Comparison of ENCODE assay signal across 8 cellular contexts in the genomic region with DNA sequence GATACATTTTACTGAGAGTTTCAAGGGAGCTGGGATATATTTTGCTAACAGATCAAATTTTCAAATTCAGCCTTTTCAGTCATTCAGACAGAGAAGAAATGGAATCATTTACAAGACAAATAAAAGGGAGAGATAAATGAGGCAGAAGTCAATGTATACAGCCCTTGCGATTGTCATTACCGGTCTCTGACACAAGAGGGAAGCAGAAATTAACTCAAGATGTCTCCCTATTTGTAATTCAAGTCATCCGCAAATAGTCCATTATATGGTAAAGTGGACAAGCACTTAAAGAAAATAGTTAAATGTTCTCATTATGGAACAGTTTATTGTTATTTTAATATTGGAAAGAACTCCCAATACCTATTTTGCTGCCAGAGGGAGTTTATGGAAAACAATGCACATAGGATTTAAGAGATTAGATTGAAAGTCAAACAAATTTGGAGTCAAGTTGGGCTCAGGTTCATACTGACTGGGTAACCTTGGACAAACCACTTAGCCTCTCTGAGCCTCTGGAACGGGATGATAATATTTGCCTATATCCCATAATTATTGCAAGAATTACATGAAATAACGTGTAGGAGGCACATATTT.
DNase-seq lines count a peak whose midpoint lies in the region; ATAC-seq, FAIRE-seq and TF ChIP-seq lines count a peak whose summit lies in the region.

No MANE protein-coding gene starts in this region.

- TF ChIP-seq CTCF in ascending aorta (IDR thresholded peaks at IDR 0.05) (peak in 2 of 3 experiments; percentile 9 to 42), kidney (IDR thresholded peaks at IDR 0.05; ENCODE audit: borderline replicate concordance, extremely low read depth, insufficient read depth) (peak; percentile 62), vagina (IDR thresholded peaks at IDR 0.05) (peak in 2 of 3 experiments; percentile 48 to 62)

- no peak overlapping the region for H3K4me3 ChIP-seq in ascending aorta
- no peak overlapping the region for H3K4me3 ChIP-seq in kidney (ENCODE audit: low read length in 2 of 2)
- H3K4me3 ChIP-seq in vagina, result no peak overlapping the region

- H3K36me3 ChIP-seq in ascending aorta (no peaks in the 10 kb centered on the region), kidney (ENCODE audit: control insufficient read depth in 1 of 2, insufficient read depth in 2 of 2, low read length in 2 of 2) (no peaks in the 10 kb centered on the region), vagina (no peaks in the 10 kb centered on the region)

- H3K27me3 ChIP-seq in ascending aorta (no peaks in the 10 kb centered on the region), vagina (no peaks in the 10 kb centered on the region)

- DNase-seq in NCI-H187 treated with DMSO at 0.1 percent for 48 hours (lab: John Stamatoyannopoulos, UW), result peak; percentile 7
- no peak for DNase-seq in NCI-H187 (lab: John Stamatoyannopoulos, UW)
- peak; percentile 37 for DNase-seq in M059J (ENCODE audit: low read depth)
- no peak for DNase-seq in ascending aorta (ENCODE audit: low spot score in 2 of 2)
- DNase-seq in kidney, result no peak
- no peak for DNase-seq in vagina (ENCODE audit: extremely low spot score in 2 of 2)
- DNase-seq in activated T-cell treated with anti-CD3 and anti-CD28 coated beads for 4 hours, result no peak

- intact Hi-C loops in ascending aorta (cut with DNase I), result no loop called here
- intact Hi-C loops in kidney (cut with DNase I), result no loop called here
- intact Hi-C loops in vagina (cut with DNase I), result no loop called here

- H3K4me1 ChIP-seq in ascending aorta, result no peaks in the 10 kb centered on the region
- H3K4me1 ChIP-seq in kidney (ENCODE audit: control insufficient read depth in 1 of 2, insufficient read depth in 1 of 2, low read depth in 1 of 2, low read length in 2 of 2), result no peaks in the 10 kb centered on the region
- H3K4me1 ChIP-seq in vagina, result no peaks in the 10 kb centered on the region

- peak; percentile 62 for FAIRE-seq in kidney (lab: Jason Lieb, UNC)

- ATAC-seq in activated CD4-positive, CD25-positive, alpha-beta regulatory T cell treated with anti-CD3 and anti-CD28 coated beads, Interleukin-2, amount 50 U/mL, for 24 hours, result no peak

- H3K27ac ChIP-seq in ascending aorta (no peak overlapping the region), kidney (ENCODE audit: low read depth in 2 of 2, low read length in 2 of 2) (no peak overlapping the region), vagina (no peak overlapping the region)

- TF ChIP-seq POLR2A in vagina (IDR thresholded peaks at IDR 0.05), result no peak

- no peaks in the 10 kb centered on the region for H3K9me3 ChIP-seq in ascending aorta
- H3K9me3 ChIP-seq in kidney (ENCODE audit: control insufficient read depth in 1 of 2, low read length in 2 of 2), result no peaks in the 10 kb centered on the region
- no peaks in the 10 kb centered on the region for H3K9me3 ChIP-seq in vagina

- H3K9ac ChIP-seq in kidney (ENCODE audit: low read length in 2 of 2), result no peak overlapping the region

Comparison
In these comparisons a context has a peak if more than half of its experiments do, and no peak if none do; other contexts are left out.
1. DNase-seq: peak in NCI-H187 treated with DMSO at 0.1 percent for 48 hours (single experiment) and M059J (single experiment); none in NCI-H187 (0 of 2), ascending aorta (0 of 2), kidney (single experiment), vagina (0 of 2) and activated T-cell treated with anti-CD3 and anti-CD28 coated beads for 4 hours (single experiment).
2. Peak in every context shown above with its lines, with median percentiles within 50 percentile points of each other: CTCF ChIP-seq.